8 cellular contexts compared by ENCODE assay signal in genomic region chr5:149358294-149358651, GRCh38. TPM values are rescaled to one million over a fixed set of nuclear protein-coding genes. Genes with fewer than 3 reads are reported as not detected.
DNase-seq lines count a peak whose midpoint lies in the region; ATAC-seq, FAIRE-seq and TF ChIP-seq lines count a peak whose summit lies in the region.

No MANE protein-coding gene starts in this region.

- H4K5ac ChIP-seq in H1 (ENCODE audit: insufficient read length, low read depth, low read length) = peak overlapping the region; percentile 53

- no peak overlapping the region for H2AK5ac ChIP-seq in H1 (ENCODE audit: low read depth, low read length)

- H3K9me3 ChIP-seq in BLaER1 = no peaks in the 10 kb centered on the region
- H3K9me3 ChIP-seq in WERI-Rb-1 (ENCODE audit: severe bottlenecking) = no peaks in the 10 kb centered on the region
- H3K9me3 ChIP-seq in H1 (ENCODE audit: insufficient read depth in 2 of 2, low read depth in 1 of 2, low read length in 1 of 2) = no peaks in the 10 kb centered on the region
- no peaks in the 10 kb centered on the region for H3K9me3 ChIP-seq in mucosa of rectum (ENCODE audit: control insufficient read depth in 2 of 2, low read length in 2 of 2)
- H3K9me3 ChIP-seq in upper lobe of left lung = no peaks in the 10 kb centered on the region

- H3K9ac ChIP-seq in BLaER1 = peak overlapping the region; percentile 80
- H3K9ac ChIP-seq in H1 (replicated peaks in 1 of 4; ENCODE audit: extremely low read depth in 1 of 4, low read depth in 3 of 4, low read length in 3 of 4) = peak overlapping the region in 3 of 4 experiments; percentile 48 to 61 (median 55); a peak in 6 of 7 replicates
- H3K9ac ChIP-seq in mucosa of rectum (ENCODE audit: low read depth in 1 of 2, low read length in 2 of 2) = peak overlapping the region; percentile 61 to 78

- no peak overlapping the region for H3K23ac ChIP-seq in H1 (ENCODE audit: insufficient read length)

- peak overlapping the region; percentile 85 for H4K91ac ChIP-seq in H1 (replicated peaks; ENCODE audit: insufficient read length, low read length)

- peaks cover 7% of the 10 kb centered on the region for H4K20me1 ChIP-seq in BLaER1
- H4K20me1 ChIP-seq in H1 (replicated peaks in 1 of 2; ENCODE audit: control insufficient read depth in 1 of 2, insufficient read depth in 2 of 2, low read length in 2 of 2) = peaks cover 1 to 12% of the 10 kb centered on the region in 2 experiments

- H2BK5ac ChIP-seq in H1 (ENCODE audit: low read depth, low read length) = no peak overlapping the region; the same call in 1 of the 2 replicates

- H2BK120ac ChIP-seq in H1 (replicated peaks; ENCODE audit: low read depth, low read length) = peak overlapping the region; percentile 21

- TF ChIP-seq CTCF in WERI-Rb-1 (IDR thresholded peaks at IDR 0.05; ENCODE audit: low read depth, low read length) (no peak), H1 (IDR thresholded peaks at IDR 0.05; ENCODE audit: control extremely low read depth in 1 of 3, insufficient read depth in 1 of 3, low read depth in 1 of 3, low read length in 3 of 3) (no peak), upper lobe of left lung (IDR thresholded peaks at IDR 0.05) (no peak)

- peak overlapping the region; percentile 90 for H3K4me2 ChIP-seq in BLaER1
- peak overlapping the region; percentile 86 to 88 for H3K4me2 ChIP-seq in H1 (ENCODE audit: insufficient read depth in 1 of 2, low read depth in 2 of 2, low read length in 2 of 2)

- peak overlapping the region; percentile 78 for H3K18ac ChIP-seq in H1 (ENCODE audit: extremely low read depth, low read length)

- TF ChIP-seq EP300 in H1 (IDR thresholded peaks at IDR 0.05; ENCODE audit: borderline replicate concordance in 1 of 2, low read depth in 2 of 2, low read length in 2 of 2) (no peak), upper lobe of left lung (IDR thresholded peaks at IDR 0.05) (no peak)

- H3K56ac ChIP-seq in H1 (replicated peaks; ENCODE audit: insufficient read length, low read depth, low read length) = peak overlapping the region; percentile 24

- H3K79me2 ChIP-seq in H1 (ENCODE audit: control insufficient read depth in 1 of 2, insufficient read depth in 2 of 2, low read length in 2 of 2) = 0 out of 4 replicates have a peak, but pooled peaks cover 0 to 5% of the 10 kb centered on the region in 2 experiments

- POLR2A ChIA-PET in H1 (lab: Charles Lee; ENCODE audit: partially characterized antibody) = interaction anchor here (0.6 to 5.8 kb wide), 6 partner anchors 9 to 238 kb away, joined by 3 to 72 read pairs (median 4); partner anchors contain the start of genes CSNK1A1 and GRPEL2

- H3K23me2 ChIP-seq in H1 (ENCODE audit: low read depth, low read length) = peaks cover 6% of the 10 kb centered on the region; the same call in 1 of the 2 replicates

- H4K8ac ChIP-seq in H1 (ENCODE audit: extremely low read depth, insufficient read depth, low read length) = peak overlapping the region; percentile 74; the same call in 1 of the 2 replicates

- no peak overlapping the region for H3K14ac ChIP-seq in H1 (ENCODE audit: insufficient read length)

- H3K4me3 ChIP-seq in BLaER1 (peak overlapping the region; percentile 79), WERI-Rb-1 (ENCODE audit: low read depth, low read length) (peak overlapping the region; percentile 83), H1 (ENCODE audit: extremely low read depth in 1 of 4, insufficient read depth in 2 of 4, low read depth in 3 of 4, low read length in 4 of 4) (peak overlapping the region; percentile 68 to 87 (median 76)), mucosa of rectum (ENCODE audit: low read length in 2 of 2) (peak overlapping the region; percentile 72 to 78), upper lobe of left lung (peak overlapping the region; percentile 43 to 93 (median 65))

- TF ChIP-seq POLR2A in H1 (IDR thresholded peaks at IDR 0.05; ENCODE audit: control extremely low read depth in 1 of 2, low read depth in 2 of 2, low read length in 2 of 2) (no peak; a peak in 1 of 3 replicates), upper lobe of left lung (IDR thresholded peaks at IDR 0.05) (no peak)

- no peak overlapping the region for H2BK15ac ChIP-seq in H1 (ENCODE audit: low read length)

- H3K79me1 ChIP-seq in H1 (ENCODE audit: low read depth, low read length) = peaks cover 8% of the 10 kb centered on the region

- 8% methylated on average over 14 of the region's 18 CpGs; no CpG with 5 or more reads in 1 of the 2 experiments for WGBS in H1 (ENCODE audit: extremely low coverage in 1 of 2, insufficient coverage in 1 of 2, insufficient read length in 1 of 2, insufficient replicate concordance in 2 of 2, low coverage in 1 of 2, low lambda C conversion rate in 2 of 2, missing lambda C conversion rate in 1 of 2), 2 experiments
- 0 to 3% methylated on average over 2 to 18 of the region's 18 CpGs for WGBS in upper lobe of left lung, 2 donors

- H3K4ac ChIP-seq in H1 (replicated peaks; ENCODE audit: insufficient read length, low read depth, low read length) = no peak overlapping the region

- H3K4me1 ChIP-seq in BLaER1 (peaks cover 53% of the 10 kb centered on the region), H1 (replicated peaks in 1 of 4; ENCODE audit: control insufficient read depth in 3 of 4, insufficient read depth in 4 of 4, low read length in 3 of 4) (peaks cover 0 to 6% (median 2%) of the 10 kb centered on the region in 4 experiments; a peak in 5 of 7 replicates), mucosa of rectum (ENCODE audit: control insufficient read depth in 2 of 2, insufficient read depth in 2 of 2, low read length in 2 of 2) (peaks cover 9 to 10% of the 10 kb centered on the region in 2 donors), upper lobe of left lung (peaks cover 7 to 16% (median 12%) of the 10 kb centered on the region in 4 donors)

- H3K27ac ChIP-seq in BLaER1 (peak overlapping the region; percentile 80), WERI-Rb-1 (peak overlapping the region; percentile 83), H1 (ENCODE audit: low read depth, low read length) (no peak overlapping the region), mucosa of rectum (ENCODE audit: low read depth in 2 of 2, low read length in 2 of 2) (peak overlapping the region; percentile 41 to 61), upper lobe of left lung (peak overlapping the region; percentile 54 to 78 (median 70))

- H2BK12ac ChIP-seq in H1 (ENCODE audit: low read depth, low read length) = no peak overlapping the region

- CTCF ChIA-PET in H1 (lab: Charles Lee; ENCODE audit: partially characterized antibody) = interaction anchor here (1.1 to 46.1 kb wide), 5 partner anchors 9 to 261 kb away, joined by 3 to 1310 read pairs (median 40); no protein-coding TSS in a partner anchor

- ATAC-seq in GM19467 (IDR thresholded peaks at IDR 0.05; ENCODE audit: unreplicated experiment) (peak; percentile 7), upper lobe of left lung (ENCODE audit: low FRiP score in 2 of 2) (peak; percentile 71 to 73)

- H3K36me3 ChIP-seq in BLaER1 (peaks cover 35% of the 10 kb centered on the region), WERI-Rb-1 (peaks cover 6% of the 10 kb centered on the region), H1 (ENCODE audit: control insufficient read depth in 2 of 4, insufficient read depth in 4 of 4, low read length in 3 of 4) (peaks cover 2 to 22% (median 7%) of the 10 kb centered on the region in 4 experiments; a peak in 5 of 8 replicates), mucosa of rectum (ENCODE audit: control insufficient read depth in 2 of 2, insufficient read depth in 2 of 2, low read length in 2 of 2) (peaks cover 5 to 7% of the 10 kb centered on the region in 2 donors), upper lobe of left lung (peaks cover 0 to 27% (median 11%) of the 10 kb centered on the region in 4 donors)

- TF ChIP-seq RAD21 in H1 (IDR thresholded peaks at IDR 0.05 in 1 of 2, conservative IDR thresholded peaks at IDR 0.05 in 1 of 2; ENCODE audit: low read depth in 2 of 2, low read length in 2 of 2) = no peak

- FAIRE-seq in H1 (lab: Jason Lieb, UNC) = no peak

- H2BK20ac ChIP-seq in H1 (ENCODE audit: low read length) = no peak overlapping the region

- no peak overlapping the region; the same call in 1 of the 2 replicates for H2AFZ ChIP-seq in H1 (ENCODE audit: low read length)

- peak; percentile 67 to 78 for DNase-seq in Kasumi-1 (lab: John Stamatoyannopoulos, UW)
- peak; percentile 41 for DNase-seq in WERI-Rb-1
- no peak for DNase-seq in H1 (ENCODE audit: low read depth in 1 of 2, low spot score in 2 of 2)
- peak in 1 of 2 donors; percentile 48 for DNase-seq in upper lobe of left lung
- DNase-seq in SW 1271 (lab: John Stamatoyannopoulos, UW) = no peak

- H3K27me3 ChIP-seq in BLaER1 = no peaks in the 10 kb centered on the region
- no peaks in the 10 kb centered on the region for H3K27me3 ChIP-seq in WERI-Rb-1 (ENCODE audit: insufficient read depth, low read depth, severe bottlenecking)
- H3K27me3 ChIP-seq in H1 (replicated peaks in 1 of 4; ENCODE audit: control insufficient read depth in 3 of 4, extremely low read depth in 1 of 4, insufficient read depth in 3 of 4, low read length in 3 of 4) = no peaks in the 10 kb centered on the region; a peak in 1 of 7 replicates
- H3K27me3 ChIP-seq in mucosa of rectum (ENCODE audit: control insufficient read depth in 2 of 2, insufficient read depth in 2 of 2, low read length in 2 of 2) = no peaks in the 10 kb centered on the region
- no peaks in the 10 kb centered on the region for H3K27me3 ChIP-seq in upper lobe of left lung

RNA-seq across cellular contexts. Expression of gene PCYOX1L, which starts 0.4 kb away (rescaled TPM):
- 6.8 and 7.9 TPM in 2 replicates for total RNA-seq in H1 (2021; fragmentation: NEBNext Ultra II Directional; extraction: Animal tissue kit (Norgen Biotek cat#: 25700))
- polyA plus RNA-seq in H1 (2011; rRNA removed) = 17.2 and 19.0 TPM in 2 replicates
- 14.6 TPM for polyA plus RNA-seq in H1 (2011; cell fraction: cytosol; rRNA removed)
- 26.8 TPM for polyA plus RNA-seq in H1 (2011; cell fraction: nucleus; rRNA removed)
- 8.6 to 13.2 TPM (median 10.8 TPM) in 4 replicates for polyA plus RNA-seq in H1 (2012, experiment 1 of 2)
- 5.0 TPM for polyA plus RNA-seq in H1 (2012, experiment 2 of 2)
- polyA plus RNA-seq in H1 (2013, experiment 1 of 2) = 15.8 TPM
- polyA plus RNA-seq in H1 (2013, experiment 2 of 2) = 16.5 TPM
- 13.5 and 14.2 TPM in 2 replicates for polyA minus RNA-seq in H1 (2011; rRNA and poly(A)+ RNA removed)
- 6.1 TPM for polyA minus RNA-seq in H1 (2011; cell fraction: cytosol; rRNA and poly(A)+ RNA removed)
- polyA minus RNA-seq in H1 (2011; cell fraction: nucleus; rRNA and poly(A)+ RNA removed) = 10.8 TPM
- total RNA-seq in upper lobe of left lung = 10 to 100 TPM in 1 of 6 donors, 1 to 10 TPM in 5; 3.2 to 10.1 (median 5.0) TPM

RNA-seq across cellular contexts. Expression of gene GRPEL2, which starts 13.0 kb away (rescaled TPM):
- 48.9 and 52.2 TPM in 2 replicates for total RNA-seq in H1 (2021; fragmentation: NEBNext Ultra II Directional; extraction: Animal tissue kit (Norgen Biotek cat#: 25700))
- 7.4 and 11.2 TPM in 2 replicates for polyA plus RNA-seq in H1 (2011; rRNA removed)
- polyA plus RNA-seq in H1 (2011; cell fraction: cytosol; rRNA removed) = 17.1 TPM
- polyA plus RNA-seq in H1 (2011; cell fraction: nucleus; rRNA removed) = 12.6 TPM
- 13.5 to 18.1 TPM (median 15.5 TPM) in 4 replicates for polyA plus RNA-seq in H1 (2012, experiment 1 of 2)
- polyA plus RNA-seq in H1 (2012, experiment 2 of 2) = 1.7 TPM
- 19.6 TPM for polyA plus RNA-seq in H1 (2013, experiment 1 of 2)
- polyA plus RNA-seq in H1 (2013, experiment 2 of 2) = 19.1 TPM
- polyA minus RNA-seq in H1 (2011; rRNA and poly(A)+ RNA removed) = 38.9 and 44.5 TPM in 2 replicates
- polyA minus RNA-seq in H1 (2011; cell fraction: cytosol; rRNA and poly(A)+ RNA removed) = 52.5 TPM
- polyA minus RNA-seq in H1 (2011; cell fraction: nucleus; rRNA and poly(A)+ RNA removed) = 48.6 TPM
- total RNA-seq in upper lobe of left lung = 10 to 100 TPM in 4 of 6 donors, 1 to 10 TPM in 2; 7.3 to 22.1 (median 12.9) TPM

RNA-seq across cellular contexts. Expression of gene IL17B, which starts 20.8 kb away (rescaled TPM):
- not detected in 2 replicates for total RNA-seq in H1 (2021; fragmentation: NEBNext Ultra II Directional; extraction: Animal tissue kit (Norgen Biotek cat#: 25700))
- 0.18 TPM in 1 of 2 replicates, not detected in the other for polyA plus RNA-seq in H1 (2011; rRNA removed)
- not detected for polyA plus RNA-seq in H1 (2011; cell fraction: cytosol; rRNA removed)
- not detected for polyA plus RNA-seq in H1 (2011; cell fraction: nucleus; rRNA removed)
- not detected in 4 replicates for polyA plus RNA-seq in H1 (2012, experiment 1 of 2)
- not detected for polyA plus RNA-seq in H1 (2012, experiment 2 of 2)
- polyA plus RNA-seq in H1 (2013, experiment 1 of 2) = not detected
- polyA plus RNA-seq in H1 (2013, experiment 2 of 2) = not detected
- polyA minus RNA-seq in H1 (2011; rRNA and poly(A)+ RNA removed) = not detected in 2 replicates
- not detected for polyA minus RNA-seq in H1 (2011; cell fraction: cytosol; rRNA and poly(A)+ RNA removed)
- not detected for polyA minus RNA-seq in H1 (2011; cell fraction: nucleus; rRNA and poly(A)+ RNA removed)
- 1 to 10 TPM in 1 of 6 donors, not detected in 5; 2.4 TPM for total RNA-seq in upper lobe of left lung

Comparison
In these comparisons a context has a peak if more than half of its experiments do, and no peak if none do; other contexts are left out.
1. DNase-seq: peak in Kasumi-1 (2 of 2) and WERI-Rb-1 (single experiment); none in H1 (0 of 2) and SW 1271 (0 of 2).
2. Peak in every context shown above with its lines, with median percentiles within 50 percentile points of each other: H3K4me3 ChIP-seq and H3K9ac ChIP-seq.